In the genomic region with DNA sequence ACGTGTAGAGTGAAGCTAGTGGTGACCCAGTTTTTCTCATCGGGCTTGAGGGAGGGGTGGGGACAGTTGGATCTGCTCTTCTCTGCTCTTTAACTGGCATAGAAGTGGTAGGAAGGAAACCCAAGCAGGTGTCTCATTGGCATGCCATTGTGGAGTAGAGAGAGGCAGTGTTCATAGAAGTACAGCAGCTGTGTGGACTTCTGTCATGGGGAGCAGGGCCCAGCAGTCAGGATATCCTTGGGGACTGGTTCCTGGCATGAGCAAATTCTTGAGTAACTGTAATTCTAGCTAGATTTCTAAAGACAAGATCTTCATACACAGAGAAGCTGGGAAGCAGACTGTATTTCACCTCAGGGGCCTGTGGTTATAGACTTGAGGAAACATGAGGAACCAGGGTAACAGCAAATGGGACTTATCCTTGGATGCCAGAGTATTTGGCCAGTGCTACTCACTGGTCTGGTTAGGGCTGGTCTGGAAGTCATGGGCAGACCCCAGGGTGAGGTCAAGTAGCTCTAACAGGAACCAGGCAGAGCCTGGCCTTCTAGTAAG, we compare ENCODE assay signal across 14 cellular contexts. TPM values are rescaled to one million over a fixed set of nuclear protein-coding genes. Genes with fewer than 3 reads are reported as not detected.
DNase-seq lines count a peak whose midpoint lies in the region; FAIRE-seq and TF ChIP-seq lines count a peak whose summit lies in the region.
"Had no signal": no experiment of that assay in that cellular context is flagged by ENCODE, and none has a peak within 500 bp of the region (broad histone marks: within the 10 kb centered on the region; RNA-seq: fewer than 3 reads in every experiment).

No MANE protein-coding gene starts in this region.

- H3K27ac ChIP-seq in H9 (ENCODE audit: insufficient read length, low read depth, low read length), result no peak overlapping the region
- H3K27ac ChIP-seq: PC-9 had no signal

- TF ChIP-seq CTCF in neural crest cell (conservative IDR thresholded peaks at IDR 0.05) (no peak), H9 (conservative IDR thresholded peaks at IDR 0.05) (no peak)

- no peak overlapping the region for H3T11ph ChIP-seq in H9 (ENCODE audit: low read length)

- no peaks in the 10 kb centered on the region for H3K4me1 ChIP-seq in H9 (ENCODE audit: insufficient read depth, low read length)

- no peaks in the 10 kb centered on the region for H3K23me2 ChIP-seq in H9 (ENCODE audit: insufficient read length, low read depth, low read length, poor library complexity, severe bottlenecking)

- WGBS in H9 (ENCODE audit: extremely low coverage, insufficient read length, low lambda C conversion rate), result no CpG with 5 or more reads among the region's 2 CpGs

- H3K27me3 ChIP-seq in H9 (ENCODE audit: insufficient read depth, low read length), result no peaks in the 10 kb centered on the region

- no peak overlapping the region for H3K4me3 Mint-ChIP-seq in neural crest cell
- no peak overlapping the region for H3K4me3 Mint-ChIP-seq in H9
- H3K4me3 Mint-ChIP-seq: CD8-positive, alpha-beta T cell had no signal

- no peak for DNase-seq in GM19239 (ENCODE audit: insufficient read length, low spot score)
- peak; percentile 29 for DNase-seq in LHCN-M2 (ENCODE audit: low read depth)
- DNase-seq in fibroblast of gingiva (ENCODE audit: low read depth), result peak; percentile 60
- DNase-seq in neural crest cell (ENCODE audit: low read depth, low spot score), result no peak
- no peak for DNase-seq in cortex of kidney (lab: John Stamatoyannopoulos, UW)
- DNase-seq in H9, result no peak
- DNase-seq in NCI-H774 (lab: John Stamatoyannopoulos, UW), result no peak
- DNase-seq: CD8-positive, alpha-beta T cell; Karpas-422; NCI-H1417; NCI-H2029 treated with DMSO at 0.1 percent for 48 hours; NCI-H345; NCI-H526 treated with DMSO at 0.1 percent for 48 hours; PC-9 had no signal

- no peak overlapping the region for H3K23ac ChIP-seq in H9 (ENCODE audit: insufficient read length, low read depth, low read length)

- no peak overlapping the region for H3K9ac ChIP-seq in H9 (ENCODE audit: extremely low read depth, insufficient read length, low read length)

- H2BK120ac ChIP-seq in H9 (ENCODE audit: low read depth, low read length, poor library complexity, severe bottlenecking), result no peak overlapping the region

- H3K27me3 Mint-ChIP-seq in neural crest cell (ENCODE audit: low read depth) (no peaks in the 10 kb centered on the region), H9 (ENCODE audit: low read depth) (no peaks in the 10 kb centered on the region)

- no peak overlapping the region for H2AK5ac ChIP-seq in H9 (ENCODE audit: insufficient read length, low read length)

- no peak overlapping the region for H4K91ac ChIP-seq in H9 (ENCODE audit: insufficient read length, low read depth, low read length)

- no peak overlapping the region for H3K4me2 ChIP-seq in H9 (ENCODE audit: insufficient read depth, insufficient read length, low read length)
- H3K4me2 ChIP-seq: PC-9 had no signal

- no peak overlapping the region for H2AFZ ChIP-seq in H9 (ENCODE audit: low read length)
- H2AFZ ChIP-seq: PC-9 had no signal

- H2BK20ac ChIP-seq in H9 (ENCODE audit: low read depth, low read length, poor library complexity, severe bottlenecking), result no peak overlapping the region

- no peak overlapping the region for H3K18ac ChIP-seq in H9 (ENCODE audit: insufficient read length, low read depth, low read length)

- no peak overlapping the region for H2BK5ac ChIP-seq in H9 (ENCODE audit: insufficient read length, low read length)

- H3K14ac ChIP-seq in H9 (ENCODE audit: insufficient read depth, low read length), result no peak overlapping the region

- H3K4ac ChIP-seq in H9 (ENCODE audit: low read depth, low read length), result no peak overlapping the region

- H2BK12ac ChIP-seq in H9 (ENCODE audit: insufficient read length, low read depth, low read length), result no peak overlapping the region

- no peaks in the 10 kb centered on the region for H3K79me1 ChIP-seq in H9 (ENCODE audit: insufficient read depth, low read depth, low read length, poor library complexity, severe bottlenecking)

- H3K56ac ChIP-seq in H9 (ENCODE audit: insufficient read length, low read depth, low read length), result no peak overlapping the region

- peaks cover 8% of the 10 kb centered on the region for H3K36me3 Mint-ChIP-seq in neural crest cell (ENCODE audit: low read depth)
- peaks cover 6 to 29% (median 7%) of the 10 kb centered on the region in 3 experiments for H3K36me3 Mint-ChIP-seq in H9 (ENCODE audit: insufficient read depth in 1 of 3, low read depth in 3 of 3)

- H4K8ac ChIP-seq in H9 (replicated peaks; ENCODE audit: insufficient read length, low read depth, low read length), result no peak overlapping the region

- FAIRE-seq in GM19239 (lab: Jason Lieb, UNC), result peak; percentile 33

- H3K9me3 ChIP-seq in H9 (ENCODE audit: control insufficient read depth, low read depth, low read length), result no peaks in the 10 kb centered on the region

- H3K4me1 Mint-ChIP-seq in neural crest cell (no peaks in the 10 kb centered on the region), H9 (peaks cover 7 to 11% of the 10 kb centered on the region in 2 experiments)

- H4K5ac ChIP-seq in H9 (ENCODE audit: insufficient read length, low read depth, low read length), result no peak overlapping the region

- H3K9me3 Mint-ChIP-seq in neural crest cell (peaks cover 14% of the 10 kb centered on the region), H9 (peaks cover 5 to 7% of the 10 kb centered on the region in 2 experiments; a peak in 3 of 5 replicates)
- H3K9me3 Mint-ChIP-seq: CD8-positive, alpha-beta T cell had no signal

- H3K79me2 ChIP-seq in H9 (ENCODE audit: insufficient read depth, low read length), result no peaks in the 10 kb centered on the region

- H4K20me1 ChIP-seq in H9 (ENCODE audit: control insufficient read depth, insufficient read depth, insufficient read length), result no peaks in the 10 kb centered on the region

- no peak overlapping the region for H2BK15ac ChIP-seq in H9 (ENCODE audit: low read depth, low read length)

- H3K27ac Mint-ChIP-seq in neural crest cell (ENCODE audit: unreplicated experiment) (peak overlapping the region; percentile 63), H9 (peak overlapping the region in 1 of 3 experiments; percentile 92; a peak in 2 of 7 replicates)
- H3K27ac Mint-ChIP-seq: CD8-positive, alpha-beta T cell had no signal

RNA-seq across cellular contexts. Expression of a gene that starts 42.9 kb away (rescaled TPM):
- total RNA-seq in LHCN-M2 (2014; rRNA removed) (17.9 and 19.9 TPM in 2 replicates), neural crest cell (22.8 and 23.0 TPM in 2 replicates), H9 (2021) (15.1 and 18.1 TPM in 2 replicates)
- polyA plus RNA-seq in LHCN-M2 (2012), result 5.6 TPM

Comparison
In these comparisons a context has a peak if more than half of its experiments do, and no peak if none do; other contexts are left out.
1. DNase-seq: peak in LHCN-M2 (single experiment) and fibroblast of gingiva (single experiment); none in GM19239 (single experiment), neural crest cell (single experiment), cortex of kidney (single experiment), H9 (single experiment) and NCI-H774 (single experiment).